ENCODE assay signal across 10 cellular contexts in the genomic region with DNA sequence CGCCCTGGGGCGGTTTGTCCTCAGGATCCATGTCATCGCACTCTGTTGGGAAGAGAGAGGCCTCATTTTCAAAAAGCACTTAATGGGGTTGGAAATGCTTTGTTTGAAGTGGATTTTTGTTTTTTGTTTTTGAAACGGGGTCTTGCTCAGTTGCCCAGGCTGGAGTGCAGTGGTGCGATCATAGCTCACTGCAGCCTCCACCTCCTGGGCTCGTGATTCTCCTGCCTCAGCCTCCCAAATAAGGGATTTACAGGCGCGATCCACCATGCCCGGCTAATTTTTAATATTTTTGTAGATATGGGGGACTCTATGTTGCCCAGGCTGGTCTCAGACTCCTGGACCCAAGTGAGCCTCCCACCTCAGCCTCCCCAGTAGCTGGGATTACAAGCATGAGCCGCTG. TPM values are rescaled to one million over a fixed set of nuclear protein-coding genes. Genes with fewer than 3 reads are reported as not detected.
"Had no signal": no experiment of that assay in that cellular context is flagged by ENCODE, and none has a peak within 500 bp of the region (broad histone marks: within the 10 kb centered on the region; RNA-seq: fewer than 3 reads in every experiment).

No MANE protein-coding gene starts in this region.

- H2AFZ ChIP-seq: GM23338 had no signal

- DNase-seq: H9, HCEC 1CT, HFFc6, IMR-90, KBM-7 had no signal

- H3K27ac ChIP-seq: HL-60 had no signal

- H3K4me3 ChIP-seq: GM23338 had no signal

- ATAC-seq: GM23338 had no signal

- FAIRE-seq: H1, H54 had no signal

- H3K4me2 ChIP-seq: GM23338 had no signal

RNA-seq across cellular contexts. Expression of gene FKBP6, which starts 0.7 kb away (rescaled TPM):
- total RNA-seq: GM23338, H9, HFFc6, HT1080, IMR-90 had no signal
- polyA plus RNA-seq: IMR-90 had no signal

RNA-seq across cellular contexts. Expression of gene TRIM50, which starts 0.8 kb away (rescaled TPM):
- total RNA-seq: H1, H9, HFFc6, HT1080, IMR-90 had no signal
- polyA plus RNA-seq: GM23338, IMR-90 had no signal
